8 cellular contexts compared by ENCODE assay signal in the genomic region with DNA sequence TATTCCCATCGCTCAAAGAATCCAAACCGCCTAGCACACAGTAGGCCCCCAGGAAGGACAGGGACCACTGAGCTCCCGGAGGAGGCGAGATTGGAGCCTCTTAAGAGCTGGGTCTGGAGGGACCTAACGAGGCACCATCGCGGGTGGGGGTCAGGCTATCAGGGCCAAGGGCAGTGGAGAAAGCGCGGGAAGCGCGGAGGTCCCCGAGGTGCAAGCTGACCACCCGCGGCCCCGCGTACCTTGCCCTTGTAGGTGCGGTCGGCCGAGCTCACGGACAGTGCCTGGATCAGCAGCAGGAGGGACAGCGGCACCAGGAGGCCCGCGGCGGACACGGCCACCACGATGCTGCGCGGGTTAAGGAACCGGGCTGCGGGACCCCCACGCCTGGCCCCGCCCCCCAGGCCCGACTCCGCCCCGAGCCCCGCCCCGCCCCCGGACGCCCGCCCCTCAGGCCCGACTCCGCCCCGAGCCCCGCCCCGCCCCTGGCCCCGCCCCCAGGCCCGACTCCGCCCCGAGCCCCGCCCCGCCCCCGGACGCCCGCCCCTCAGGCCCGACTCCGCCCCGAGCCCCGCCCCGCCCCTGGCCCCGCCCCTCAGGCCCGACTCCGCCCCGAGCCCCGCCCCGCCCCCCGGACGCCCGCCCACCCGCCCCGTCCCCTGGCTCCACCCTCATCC. TPM values are rescaled to one million over a fixed set of nuclear protein-coding genes. Genes with fewer than 3 reads are reported as not detected.
DNase-seq lines count a peak whose midpoint lies in the region; ATAC-seq and TF ChIP-seq lines count a peak whose summit lies in the region.

No MANE protein-coding gene starts in this region.

- peaks cover 25% of the 10 kb centered on the region for H3K4me1 Mint-ChIP-seq in activated CD4-positive, alpha-beta memory T cell treated with anti-CD3 and anti-CD28 coated beads, Interleukin-2, amount 10 ng/mL, durations not matched to agents 7 days and 5 days

- H3K4me3 ChIP-seq in H7 (ENCODE audit: insufficient read depth, low read depth, low read length) (peak overlapping the region; percentile 72), foreskin fibroblast (ENCODE audit: low read depth in 1 of 2, low read length in 2 of 2) (peak overlapping the region; percentile 42 to 45)

- POLR2A ChIA-PET in activated CD4-positive, alpha-beta memory T cell treated with anti-CD3 and anti-CD28 coated beads, Interleukin-2, amount 10 ng/mL, durations not matched to agents 7 days and 5 days (lab: Charles Lee) = interaction anchor here (0.6 to 1.0 kb wide), 3 partner anchors 10 to 133 kb away, joined by 3 to 6 read pairs (median 3); no protein-coding TSS in a partner anchor

- ATAC-seq in GM19463 (IDR thresholded peaks at IDR 0.05; ENCODE audit: unreplicated experiment) (no peak), HG02938 (IDR thresholded peaks at IDR 0.05; ENCODE audit: unreplicated experiment) (no peak)

- H3K27ac Mint-ChIP-seq in activated CD4-positive, alpha-beta memory T cell treated with anti-CD3 and anti-CD28 coated beads, Interleukin-2, amount 10 ng/mL, durations not matched to agents 7 days and 5 days = no peak overlapping the region

- DNase-seq in H7 (peak; percentile 96), foreskin fibroblast (no peak), retina (peak; percentile 54), NCI-H510A (lab: John Stamatoyannopoulos, UW) (no peak), SHP77 (lab: John Stamatoyannopoulos, UW) (no peak)
- peak; percentile 30 for DNase-seq in activated CD4-positive, alpha-beta memory T cell treated with anti-CD3 and anti-CD28 coated beads, Interleukin-2, amount 10 ng/mL, durations not matched to agents 7 days and 5 days

- CTCF ChIA-PET in activated CD4-positive, alpha-beta memory T cell treated with anti-CD3 and anti-CD28 coated beads, Interleukin-2, amount 10 ng/mL, durations not matched to agents 7 days and 5 days (lab: Charles Lee) = interaction anchor here (0.9 to 2.2 kb wide), 4 partner anchors 11 to 315 kb away, joined by 3 to 7 read pairs (median 5); no protein-coding TSS in a partner anchor

- H3K36me3 Mint-ChIP-seq in activated CD4-positive, alpha-beta memory T cell treated with anti-CD3 and anti-CD28 coated beads, Interleukin-2, amount 10 ng/mL, durations not matched to agents 7 days and 5 days (ENCODE audit: low read depth) = no peaks in the 10 kb centered on the region

- no peaks in the 10 kb centered on the region for H3K9me3 Mint-ChIP-seq in activated CD4-positive, alpha-beta memory T cell treated with anti-CD3 and anti-CD28 coated beads, Interleukin-2, amount 10 ng/mL, durations not matched to agents 7 days and 5 days

- no peaks in the 10 kb centered on the region for H3K36me3 ChIP-seq in H7 (replicated peaks; ENCODE audit: control insufficient read depth, insufficient read depth, low read length)

- H3K4me3 Mint-ChIP-seq in activated CD4-positive, alpha-beta memory T cell treated with anti-CD3 and anti-CD28 coated beads, Interleukin-2, amount 10 ng/mL, durations not matched to agents 7 days and 5 days = peak overlapping the region; percentile 75

- peaks cover 33% of the 10 kb centered on the region for H3K27me3 Mint-ChIP-seq in activated CD4-positive, alpha-beta memory T cell treated with anti-CD3 and anti-CD28 coated beads, Interleukin-2, amount 10 ng/mL, durations not matched to agents 7 days and 5 days

- no peak for TF ChIP-seq CTCF in foreskin fibroblast (IDR thresholded peaks at IDR 0.05; ENCODE audit: low read depth, low read length)

- H3K27me3 ChIP-seq in H7 (ENCODE audit: control insufficient read depth, insufficient read depth, low read length) = peaks cover 9% of the 10 kb centered on the region

RNA-seq across cellular contexts. Expression of gene ZDHHC19, which starts 3.9 kb away (rescaled TPM):
- 1.8 TPM in 1 of 2 replicates, not detected in the other for total RNA-seq in H7 (2014; rRNA removed; shearing (Covaris generic))
- total RNA-seq in activated CD4-positive, alpha-beta memory T cell treated with anti-CD3 and anti-CD28 coated beads, Interleukin-2, amount 10 ng/mL, durations not matched to agents 7 days and 5 days = under 1 TPM in 1 of 2 experiments, not detected in 1; 0.63 TPM

RNA-seq across cellular contexts. Expression of gene SLC51A, which starts 9.0 kb away (rescaled TPM):
- total RNA-seq in H7 (2014; rRNA removed; shearing (Covaris generic)) = 0.24 and 0.30 TPM in 2 replicates
- total RNA-seq in activated CD4-positive, alpha-beta memory T cell treated with anti-CD3 and anti-CD28 coated beads, Interleukin-2, amount 10 ng/mL, durations not matched to agents 7 days and 5 days = not detected

Comparison
In these comparisons a context has a peak if more than half of its experiments do, and no peak if none do; other contexts are left out.
1. DNase-seq: peak in H7 (single experiment), activated CD4-positive, alpha-beta memory T cell treated with anti-CD3 and anti-CD28 coated beads, Interleukin-2, amount 10 ng/mL, durations not matched to agents 7 days and 5 days (single experiment) and retina (single experiment); none in foreskin fibroblast (0 of 2), NCI-H510A (single experiment) and SHP77 (0 of 2).